Comparison of ENCODE assay signal across 17 cellular contexts in the genomic region with DNA sequence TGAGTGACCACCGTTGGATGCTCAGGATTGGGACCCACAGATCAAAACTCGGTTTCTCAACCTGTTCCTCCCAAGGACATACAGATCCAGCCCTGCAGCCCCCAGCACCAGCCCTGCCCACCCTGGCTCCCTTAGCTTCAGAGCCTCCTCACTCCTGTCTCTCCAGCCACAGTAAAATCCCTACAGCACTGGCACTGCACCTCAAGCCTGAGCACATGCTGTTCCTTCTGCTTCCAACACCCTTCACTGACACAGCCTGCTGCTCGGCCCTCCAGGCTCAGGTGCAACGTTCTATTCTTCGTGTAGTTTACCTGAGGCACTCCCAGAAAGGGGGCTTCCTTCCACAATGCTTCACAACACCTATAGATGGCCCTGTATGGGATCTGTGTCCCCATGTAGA.
DNase-seq lines count a peak whose midpoint lies in the region; ATAC-seq and TF ChIP-seq lines count a peak whose summit lies in the region.
"Had no signal": no experiment of that assay in that cellular context is flagged by ENCODE, and none has a peak within 500 bp of the region (broad histone marks: within the 10 kb centered on the region; RNA-seq: fewer than 3 reads in every experiment).

No MANE protein-coding gene starts in this region.

- H3K4me3 ChIP-seq in lung, result no peak overlapping the region
- H3K4me3 ChIP-seq in vagina, result no peak overlapping the region
- H3K4me3 ChIP-seq: A549; BLaER1 treated with 17β-estradiol and CSF1 and Interleukin-3, amounts not matched to agents 10 nM and 100 nM had no signal

- no peak for ATAC-seq in WTC11
- peak; percentile 11 for ATAC-seq in lung (ENCODE audit: insufficient read depth, low FRiP score)
- ATAC-seq in HG03045 (IDR thresholded peaks at IDR 0.05; ENCODE audit: unreplicated experiment), result no peak
- ATAC-seq: A549; CD8-positive, alpha-beta T cell had no signal

- POLR2A ChIA-PET in WTC11 (lab: Charles Lee), result no interaction called here

- H3K4me1 ChIP-seq in lung (ENCODE audit: control insufficient read depth in 2 of 2, insufficient read depth in 2 of 2, low read length in 2 of 2) (no peaks in the 10 kb centered on the region), vagina (no peaks in the 10 kb centered on the region)
- H3K4me1 ChIP-seq: A549; BLaER1 treated with 17β-estradiol and CSF1 and Interleukin-3, amounts not matched to agents 10 nM and 100 nM; Caco-2 had no signal

- CTCF ChIA-PET in WTC11 (lab: Charles Lee), result interaction anchor here (0.5 to 1.0 kb wide), 2 partner anchors 10 to 84 kb away, joined by 3 to 4 read pairs; no protein-coding TSS in a partner anchor

- no peak overlapping the region for H3K4me3 Mint-ChIP-seq in WTC11
- H3K4me3 Mint-ChIP-seq: B cell; CD4-positive, alpha-beta T cell; CD8-positive, alpha-beta T cell had no signal

- no peak for TF ChIP-seq CTCF in WTC11 (IDR thresholded peaks at IDR 0.05)
- no peak for TF ChIP-seq CTCF in lung (IDR thresholded peaks at IDR 0.05; ENCODE audit: control extremely low read depth, extremely low read depth)
- no peak for TF ChIP-seq CTCF in vagina (IDR thresholded peaks at IDR 0.05)

- H3K9me3 Mint-ChIP-seq in WTC11, result peaks cover 15% of the 10 kb centered on the region

- intact Hi-C loops in vagina (cut with DNase I) (no loop called here), head of caudate nucleus (cut with DNase I) (no loop called here)

- H3K9me3 ChIP-seq in lung (ENCODE audit: control insufficient read depth in 2 of 2, insufficient read depth in 1 of 2, low read length in 1 of 2) (peaks cover 0 to 13% of the 10 kb centered on the region in 2 donors), vagina (no peaks in the 10 kb centered on the region)
- H3K9me3 ChIP-seq: A549, Caco-2 had no signal

- H3K27ac Mint-ChIP-seq in WTC11, result peak overlapping the region; percentile 39; the same call in 1 of the 2 replicates
- H3K27ac Mint-ChIP-seq: B cell; CD4-positive, alpha-beta T cell; CD8-positive, alpha-beta T cell had no signal

- WGBS in lung, 2 donors, result 77 to 85% methylated on average over 5 of the region's 5 CpGs

- H3K27me3 ChIP-seq in lung (ENCODE audit: control insufficient read depth, insufficient read depth) (no peaks in the 10 kb centered on the region), vagina (no peaks in the 10 kb centered on the region)
- H3K27me3 ChIP-seq: BLaER1 treated with 17β-estradiol and CSF1 and Interleukin-3, amounts not matched to agents 10 nM and 100 nM had no signal

- H3K36me3 Mint-ChIP-seq in WTC11, result peaks cover 13% of the 10 kb centered on the region
- H3K36me3 Mint-ChIP-seq: CD8-positive, alpha-beta T cell had no signal

- DNase-seq in WTC11 (ENCODE audit: low spot score), result no peak
- no peak for DNase-seq in lung (ENCODE audit: low spot score)
- peak; percentile 52 to 71 for DNase-seq in vagina (ENCODE audit: extremely low spot score in 2 of 2)
- DNase-seq in head of caudate nucleus, result no peak
- DNase-seq: AML-193; Caco-2; Calu3; CD4-positive, alpha-beta T cell; CD8-positive, alpha-beta T cell; DMS79 treated with DMSO at 0.1 percent for 48 hours; GF-D8 had no signal

- no peaks in the 10 kb centered on the region for H3K4me1 Mint-ChIP-seq in WTC11
- H3K4me1 Mint-ChIP-seq: B cell had no signal

- H3K27me3 Mint-ChIP-seq in WTC11 (ENCODE audit: low read depth), result peaks cover 4% of the 10 kb centered on the region; the same call in 1 of the 2 replicates
- H3K27me3 Mint-ChIP-seq: B cell; CD4-positive, alpha-beta T cell had no signal

- H3K36me3 ChIP-seq in lung (ENCODE audit: control insufficient read depth in 2 of 2, insufficient read depth in 2 of 2, low read length in 2 of 2) (no peaks in the 10 kb centered on the region), vagina (no peaks in the 10 kb centered on the region)

- TF ChIP-seq POLR2A in vagina (IDR thresholded peaks at IDR 0.05), result no peak

- no peak overlapping the region for H3K27ac ChIP-seq in lung (ENCODE audit: low read depth in 1 of 2, low read length in 1 of 2)
- no peak overlapping the region for H3K27ac ChIP-seq in vagina
- H3K27ac ChIP-seq: 22Rv1; A549; BLaER1 treated with 17β-estradiol and CSF1 and Interleukin-3, amounts not matched to agents 10 nM and 100 nM; C4-2B had no signal

TF ChIP-seq in WTC11, 78 proteins besides CTCF, POLR2A, EP300 and RAD21:
- TF ChIP-seq, protein P1, sequence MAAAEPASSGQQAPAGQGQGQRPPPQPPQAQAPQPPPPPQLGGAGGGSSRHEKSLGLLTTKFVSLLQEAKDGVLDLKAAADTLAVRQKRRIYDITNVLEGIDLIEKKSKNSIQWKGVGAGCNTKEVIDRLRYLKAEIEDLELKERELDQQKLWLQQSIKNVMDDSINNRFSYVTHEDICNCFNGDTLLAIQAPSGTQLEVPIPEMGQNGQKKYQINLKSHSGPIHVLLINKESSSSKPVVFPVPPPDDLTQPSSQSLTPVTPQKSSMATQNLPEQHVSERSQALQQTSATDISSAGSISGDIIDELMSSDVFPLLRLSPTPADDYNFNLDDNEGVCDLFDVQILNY (CRISPR knock-in tag; IDR thresholded peaks at IDR 0.05), result no peak
- TF ChIP-seq, protein P2, sequence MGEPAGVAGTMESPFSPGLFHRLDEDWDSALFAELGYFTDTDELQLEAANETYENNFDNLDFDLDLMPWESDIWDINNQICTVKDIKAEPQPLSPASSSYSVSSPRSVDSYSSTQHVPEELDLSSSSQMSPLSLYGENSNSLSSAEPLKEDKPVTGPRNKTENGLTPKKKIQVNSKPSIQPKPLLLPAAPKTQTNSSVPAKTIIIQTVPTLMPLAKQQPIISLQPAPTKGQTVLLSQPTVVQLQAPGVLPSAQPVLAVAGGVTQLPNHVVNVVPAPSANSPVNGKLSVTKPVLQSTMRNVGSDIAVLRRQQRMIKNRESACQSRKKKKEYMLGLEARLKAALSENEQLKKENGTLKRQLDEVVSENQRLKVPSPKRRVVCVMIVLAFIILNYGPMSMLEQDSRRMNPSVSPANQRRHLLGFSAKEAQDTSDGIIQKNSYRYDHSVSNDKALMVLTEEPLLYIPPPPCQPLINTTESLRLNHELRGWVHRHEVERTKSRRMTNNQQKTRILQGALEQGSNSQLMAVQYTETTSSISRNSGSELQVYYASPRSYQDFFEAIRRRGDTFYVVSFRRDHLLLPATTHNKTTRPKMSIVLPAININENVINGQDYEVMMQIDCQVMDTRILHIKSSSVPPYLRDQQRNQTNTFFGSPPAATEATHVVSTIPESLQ (CRISPR knock-in tag; IDR thresholded peaks at IDR 0.05), result no peak
- TF ChIP-seq TP53 (CRISPR knock-in tag; IDR thresholded peaks at IDR 0.05) (no peak), ESRRA (CRISPR knock-in tag; IDR thresholded peaks at IDR 0.05; ENCODE audit: borderline replicate concordance) (no peak)

Comparison
In these comparisons a context has a peak if more than half of its experiments do, and no peak if none do; other contexts are left out.
1. DNase-seq: peak in vagina (2 of 2); none in WTC11 (single experiment), lung (single experiment) and head of caudate nucleus (0 of 42).